In genomic region chr5:154317916-154318315, GRCh38 we compare ENCODE assay signal across 25 cellular contexts.
"Had no signal": no experiment of that assay in that cellular context is flagged by ENCODE, and none has a peak within 500 bp of the region (broad histone marks: within the 10 kb centered on the region; RNA-seq: fewer than 3 reads in every experiment).

No MANE protein-coding gene starts in this region.

- H3K36me3 ChIP-seq: neutrophil, ovary, right lobe of liver, sigmoid colon, stomach, thoracic aorta, thyroid gland, tibial nerve, upper lobe of left lung, vagina had no signal

- DNase-seq: naive thymus-derived CD8-positive, alpha-beta T cell; nephron progenitor cell; nucleus accumbens; ovary; posterior cingulate gyrus; psoas muscle; right cardiac atrium; right lobe of liver; sigmoid colon; small intestine; stimulated activated CD4-positive, alpha-beta T cell treated with anti-CD3 and anti-CD28 coated beads, Interleukin-15, amount 100 ng/mL, for 24 hours; stimulated activated CD4-positive, alpha-beta T cell treated with anti-CD3 and anti-CD28 coated beads, Interleukin-2, amount 100 ng/mL, for 24 hours; stimulated activated CD4-positive, alpha-beta T cell treated with anti-CD3 and anti-CD28 coated beads, Interleukin-2, amount 100 ng/mL, for 48 hours; stimulated activated CD4-positive, alpha-beta T cell treated with anti-CD3 and anti-CD28 coated beads, Interleukin-4, amount 100 ng/mL, for 24 hours; stimulated activated naive B cell treated with anti-CD40 and anti-IgM and Interleukin-4, amounts not matched to agents 10 μg/mL and 1 μg/mL and 100 μg/mL, for 72 hours; stimulated activated naive CD4-positive, alpha-beta T cell treated with Interleukin-2 at 50 U/mL for 16 hours; stomach; thyroid gland; trophoblast cell; upper lobe of left lung had no signal

- H3K4me3 ChIP-seq: ovary, psoas muscle, right lobe of liver, sigmoid colon, stomach, thoracic aorta, thyroid gland, tibial nerve, upper lobe of left lung, vagina had no signal

- H3K4me1 ChIP-seq: parathyroid adenoma, psoas muscle, right lobe of liver, upper lobe of left lung, vagina had no signal

- H3K27ac ChIP-seq: neutrophil, ovary, parathyroid adenoma, psoas muscle, right lobe of liver, sigmoid colon, stomach, thyroid gland, tibial nerve, upper lobe of left lung, vagina had no signal

- H3K27me3 ChIP-seq: neutrophil, ovary, right lobe of liver, sigmoid colon, stomach, thyroid gland, tibial nerve, upper lobe of left lung, vagina had no signal

- H3K9me3 ChIP-seq: neutrophil, ovary, psoas muscle, right lobe of liver, sigmoid colon, stomach, thoracic aorta, thyroid gland, tibial nerve, upper lobe of left lung, vagina had no signal
